Comparison of ENCODE assay signal across 14 cellular contexts in genomic region chr1:200872446-200873115, GRCh38. TPM values are rescaled to one million over a fixed set of nuclear protein-coding genes. Genes with fewer than 3 reads are reported as not detected.
DNase-seq lines count a peak whose midpoint lies in the region; ATAC-seq and TF ChIP-seq lines count a peak whose summit lies in the region.
"Had no signal": no experiment of that assay in that cellular context is flagged by ENCODE, and none has a peak within 500 bp of the region (broad histone marks: within the 10 kb centered on the region; RNA-seq: fewer than 3 reads in every experiment).

Gene GPR25 (plus strand): TSS chr1:200872981. CDS start chr1:200873038, 57 bp downstream.

- H3K27ac Mint-ChIP-seq in CD14-positive monocyte (no peak within 1 kb of the TSS), T-helper 17 cell (peak within 1 kb of the TSS; percentile 91)

- H3K9me3 ChIP-seq in T-helper 17 cell (ENCODE audit: control insufficient read depth, low read length, poor library complexity, severe bottlenecking) (no peaks in the 10 kb centered on the region), esophagus squamous epithelium (no peaks in the 10 kb centered on the region), adrenal gland (replicated peaks in 1 of 3) (no peaks in the 10 kb centered on the region)
- H3K9me3 ChIP-seq: right lobe of liver had no signal

- H3K27me3 ChIP-seq in esophagus squamous epithelium (peaks cover 0 to 84% (median 11%) of the 10 kb centered on the region in 4 donors), rectal smooth muscle tissue (ENCODE audit: control insufficient read depth, insufficient read depth, low read length) (peaks cover 12% of the 10 kb centered on the region), adrenal gland (peaks cover 25% of the 10 kb centered on the region)

- no peak for TF ChIP-seq POLR2A in esophagus squamous epithelium (IDR thresholded peaks at IDR 0.05)
- TF ChIP-seq POLR2A in adrenal gland (IDR thresholded peaks at IDR 0.05): no peak

- H3K9ac ChIP-seq in rectal smooth muscle tissue (ENCODE audit: low read length): no peak within 1 kb of the TSS

- ATAC-seq in T-helper 17 cell: no peak
- ATAC-seq in HG03442 (IDR thresholded peaks at IDR 0.05; ENCODE audit: unreplicated experiment): no peak

- peaks cover 43 to 48% (median 44%) of the 10 kb centered on the region in 3 donors for H3K27me3 Mint-ChIP-seq in CD14-positive monocyte (ENCODE audit: low read depth in 3 of 3)
- H3K27me3 Mint-ChIP-seq in T-helper 17 cell: peaks cover 7% of the 10 kb centered on the region

- intact Hi-C loops in CD14-positive monocyte (cut with micrococcal nuclease): no loop called here
- intact Hi-C loops in esophagus squamous epithelium (cut with DNase I): no loop called here
- intact Hi-C loops in adrenal gland (cut with DNase I): no loop called here

- H3K36me3 ChIP-seq in esophagus squamous epithelium: no peaks in the 10 kb centered on the region
- H3K36me3 ChIP-seq in rectal smooth muscle tissue (ENCODE audit: control insufficient read depth, insufficient read depth, low read length): no peaks in the 10 kb centered on the region
- no peaks in the 10 kb centered on the region for H3K36me3 ChIP-seq in adrenal gland (replicated peaks in 1 of 2)
- H3K36me3 ChIP-seq: right lobe of liver had no signal

- TF ChIP-seq CTCF in CD14-positive monocyte (IDR thresholded peaks at IDR 0.05): no peak
- TF ChIP-seq CTCF in esophagus squamous epithelium (IDR thresholded peaks at IDR 0.05): no peak
- no peak for TF ChIP-seq CTCF in adrenal gland (IDR thresholded peaks at IDR 0.05)

- H3K4me3 ChIP-seq in esophagus squamous epithelium (peak within 1 kb of the TSS; percentile 3 to 59 (median 27)), rectal smooth muscle tissue (ENCODE audit: low read length) (peak within 1 kb of the TSS; percentile 37), adrenal gland (peak within 1 kb of the TSS in 1 of 4 donors; percentile 45)
- H3K4me3 ChIP-seq: SK-N-MC had no signal

- peaks cover 5% of the 10 kb centered on the region in 2 donors for H3K36me3 Mint-ChIP-seq in CD14-positive monocyte
- H3K36me3 Mint-ChIP-seq in T-helper 17 cell (ENCODE audit: low read depth): peaks cover 5% of the 10 kb centered on the region

- DNase-seq in CD14-positive monocyte (ENCODE audit: low spot score) (no peak), T-helper 17 cell (no peak), esophagus squamous epithelium (lab: John Stamatoyannopoulos, UW) (no peak), SKM-1 (lab: John Stamatoyannopoulos, UW; ENCODE audit: unreplicated experiment) (no peak), adrenal gland (no peak), NCI-H526 treated with DMSO at 0.1 percent for 48 hours (lab: John Stamatoyannopoulos, UW) (no peak)
- DNase-seq: activated CD4-positive, alpha-beta T cell treated with anti-CD3 and anti-CD28 coated beads, Interleukin-2, amount 50 U/mL, for 4 hours; anterior cingulate cortex; left colon; NCI-H524; right lobe of liver had no signal

- peak within 1 kb of the TSS; percentile 72 to 92 for H3K4me3 Mint-ChIP-seq in CD14-positive monocyte
- H3K4me3 Mint-ChIP-seq in T-helper 17 cell: peak within 1 kb of the TSS; percentile 89

- 91 to 95% methylated on average over 8 to 10 of the region's 23 CpGs for WGBS in esophagus squamous epithelium, 2 donors
- 70 to 89% (median 81%) methylated on average over 13 to 23 of the region's 23 CpGs for WGBS in adrenal gland, 4 donors

- peaks cover 26% of the 10 kb centered on the region for H3K4me1 Mint-ChIP-seq in CD14-positive monocyte
- H3K4me1 Mint-ChIP-seq in T-helper 17 cell: peaks cover 57% of the 10 kb centered on the region

- H3K4me1 ChIP-seq in esophagus squamous epithelium (peaks cover 5 to 16% (median 12%) of the 10 kb centered on the region in 3 donors), rectal smooth muscle tissue (ENCODE audit: control insufficient read depth, insufficient read depth, low read length) (no peaks in the 10 kb centered on the region), adrenal gland (replicated peaks in 1 of 2) (peaks cover 6 to 11% of the 10 kb centered on the region in 2 donors)

- peak within 1 kb of the TSS in 2 of 4 donors; percentile 6 to 49 for H3K27ac ChIP-seq in esophagus squamous epithelium
- no peak within 1 kb of the TSS for H3K27ac ChIP-seq in rectal smooth muscle tissue (ENCODE audit: low read depth, low read length)
- H3K27ac ChIP-seq in adrenal gland: no peak within 1 kb of the TSS
- H3K27ac ChIP-seq: right lobe of liver, SK-N-MC had no signal

- peaks cover 0 to 11% (median 4%) of the 10 kb centered on the region in 7 donors for H3K9me3 Mint-ChIP-seq in CD14-positive monocyte

RNA-seq across cellular contexts. Expression of gene GPR25, which starts in this region (rescaled TPM):
- polyA plus RNA-seq in CD14-positive monocyte (under 1 TPM in 1 of 2 donors, not detected in 1; 0.13 TPM), adrenal gland (not detected)
- total RNA-seq in T-helper 17 cell (10 to 100 TPM; 10.9 to 18.3 TPM), esophagus squamous epithelium (1 to 10 TPM in 1 of 4 donors, not detected in 3; 1.3 TPM), adrenal gland (under 1 TPM in 2 of 8 donors, not detected in 6; 0.18 to 0.69 TPM)
- total RNA-seq: right lobe of liver had no signal

Comparison
In these comparisons a context has a peak if more than half of its experiments do, and no peak if none do; other contexts are left out.
1. RNA of gene GPR25 (total RNA-seq): 10.9 to 18.3 TPM in T-helper 17 cell; 1.3 TPM in esophagus squamous epithelium and 0.18 to 0.69 TPM in adrenal gland; every median in the first group is over 4 times any median in the second.